ENCODE assay signal across 20 cellular contexts in the genomic region with DNA sequence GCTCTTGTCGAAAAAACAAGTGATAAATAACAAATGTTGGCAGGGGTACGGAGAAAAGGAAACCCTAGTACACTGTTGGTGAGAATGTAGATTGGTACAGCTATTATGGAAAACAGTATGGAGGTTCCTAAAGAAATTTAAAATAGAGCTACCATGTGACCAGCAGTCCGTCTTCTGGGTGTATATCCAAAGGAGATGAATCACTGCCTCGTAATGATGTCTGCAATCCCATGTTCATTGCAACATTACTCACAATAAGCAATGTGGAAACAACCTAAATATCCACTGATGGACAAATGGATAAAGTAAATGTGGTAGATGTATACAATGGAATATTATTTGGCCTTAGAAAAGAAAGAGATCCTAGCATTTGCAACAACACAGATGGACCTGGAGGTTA. TPM values are rescaled to one million over a fixed set of nuclear protein-coding genes. Genes with fewer than 3 reads are reported as not detected.
A peak's percentile ranks its signal among the peaks of the same experiment; 100 is the strongest.
DNase-seq lines count a peak whose midpoint lies in the region; ATAC-seq, FAIRE-seq and TF ChIP-seq lines count a peak whose summit lies in the region.
"Had no signal": no experiment of that assay in that cellular context is flagged by ENCODE, and none has a peak within 500 bp of the region (broad histone marks: within the 10 kb centered on the region; RNA-seq: fewer than 3 reads in every experiment).

No MANE protein-coding gene starts in this region.

- no peaks in the 10 kb centered on the region for H3K79me2 ChIP-seq in trophoblast cell (ENCODE audit: control insufficient read depth, insufficient read depth, low read length, poor library complexity)

- WGBS in trophoblast cell (ENCODE audit: extremely low coverage, insufficient coverage, insufficient read length): no CpG with 5 or more reads among the region's 4 CpGs

- H3K4me1 ChIP-seq in Panc1 (ENCODE audit: control insufficient read depth, insufficient read depth, low read length): no peaks in the 10 kb centered on the region
- H3K4me1 ChIP-seq in trophoblast cell (ENCODE audit: control insufficient read depth in 1 of 2, insufficient read depth in 2 of 2, low read length in 2 of 2): no peaks in the 10 kb centered on the region
- H3K4me1 ChIP-seq in SJCRH30: no peaks in the 10 kb centered on the region
- H3K4me1 ChIP-seq: BLaER1, neural progenitor cell, prostate gland had no signal

- no peak for TF ChIP-seq CTCF in Panc1 (IDR thresholded peaks at IDR 0.05)

- FAIRE-seq in H54 (lab: Jason Lieb, UNC) (peak; percentile 91), GM12892 (lab: Jason Lieb, UNC) (no peak)

- H3K4me3 ChIP-seq in Panc1 (ENCODE audit: low read depth in 2 of 2, low read length in 2 of 2) (no peak overlapping the region), trophoblast cell (ENCODE audit: low read depth, low read length) (no peak overlapping the region), SJCRH30 (no peak overlapping the region)
- H3K4me3 ChIP-seq: BLaER1, neural progenitor cell, prostate gland had no signal

- H2AFZ ChIP-seq in trophoblast cell (ENCODE audit: insufficient read depth, low read length, poor library complexity): no peak overlapping the region
- H2AFZ ChIP-seq: neural progenitor cell had no signal

- no peak overlapping the region for H3K4ac ChIP-seq in trophoblast cell (ENCODE audit: low read depth, low read length)

- POLR2A ChIA-PET in Panc1 (lab: Charles Lee): no interaction called here

- H3K9ac ChIP-seq in trophoblast cell (ENCODE audit: low read length): no peak overlapping the region
- H3K9ac ChIP-seq: BLaER1, neural progenitor cell had no signal

- no peak overlapping the region for H2AK5ac ChIP-seq in trophoblast cell (ENCODE audit: low read length)

- H3K18ac ChIP-seq in trophoblast cell (ENCODE audit: low read length): no peak overlapping the region

- H2BK5ac ChIP-seq in trophoblast cell (ENCODE audit: low read depth, low read length, poor library complexity): no peak overlapping the region

- no peak overlapping the region for H4K8ac ChIP-seq in trophoblast cell (ENCODE audit: low read depth, low read length)

- no peak overlapping the region for H4K12ac ChIP-seq in trophoblast cell (ENCODE audit: low read depth, low read length)

- H3K14ac ChIP-seq in trophoblast cell (ENCODE audit: low read length): no peak overlapping the region

- TF ChIP-seq POLR2A in H54 (IDR thresholded peaks at IDR 0.05; ENCODE audit: low read depth, low read length): no peak
- no peak for TF ChIP-seq POLR2A in GM12892 (IDR thresholded peaks at IDR 0.05; ENCODE audit: low read depth, low read length)

- H3K27me3 ChIP-seq in Panc1 (ENCODE audit: control insufficient read depth, insufficient read depth, low read length) (no peaks in the 10 kb centered on the region), trophoblast cell (ENCODE audit: insufficient read depth, low read length) (no peaks in the 10 kb centered on the region), SJCRH30 (peaks cover 3% of the 10 kb centered on the region; the same call in 1 of the 2 replicates)
- H3K27me3 ChIP-seq: BLaER1, neural progenitor cell had no signal

- H2BK120ac ChIP-seq in trophoblast cell (ENCODE audit: insufficient read depth, low read length, poor library complexity): no peak overlapping the region

- no peak overlapping the region for H4K91ac ChIP-seq in trophoblast cell (ENCODE audit: low read depth, low read length)

- no TSS peak for BruUV-seq in Panc1 (replicated peaks; lab: Mats Ljungman, UMichigan)

- no peak for ATAC-seq in Panc1
- ATAC-seq: activated T-helper 17 cell treated with anti-CD3 and anti-CD28 coated beads, Interleukin-2, amount 50 U/mL, for 72 hours; effector memory CD8-positive, alpha-beta T cell had no signal

- H3K36me3 ChIP-seq in Panc1 (ENCODE audit: control insufficient read depth, insufficient read depth, low read length) (no peaks in the 10 kb centered on the region), trophoblast cell (ENCODE audit: control insufficient read depth in 1 of 2, insufficient read depth in 2 of 2, low read length in 2 of 2) (no peaks in the 10 kb centered on the region), SJCRH30 (no peaks in the 10 kb centered on the region)
- H3K36me3 ChIP-seq: BLaER1, neural progenitor cell, prostate gland had no signal

- H3K23ac ChIP-seq in trophoblast cell (ENCODE audit: low read length): no peak overlapping the region

- DNase-seq in H54 (ENCODE audit: insufficient read length, low spot score) (no peak), Panc1 (ENCODE audit: low read depth, low spot score) (peak; percentile 22), epithelial cell of prostate (ENCODE audit: low read depth, low spot score) (peak; percentile 39), trophoblast cell (peak; percentile 19 to 80), SJCRH30 (no peak), MV-4-11 (lab: John Stamatoyannopoulos, UW) (no peak), DMS114 treated with DMSO at 0.1 percent for 48 hours (lab: John Stamatoyannopoulos, UW; ENCODE audit: unreplicated experiment) (no peak), GM12892 (ENCODE audit: insufficient read length) (no peak)
- DNase-seq: activated CD4-positive, alpha-beta T cell treated with anti-CD3 and anti-CD28 coated beads for 1 hour; cerebellar nuclear complex; effector memory CD8-positive, alpha-beta T cell; NCI-H1105; NCI-H69; stimulated activated CD4-positive, alpha-beta T cell treated with anti-CD3 and anti-CD28 coated beads, Interleukin-12 subunit alpha, Interleukin-12 subunit beta, amount 100 ng/mL, for 4 hours; T1000 had no signal

- in situ Hi-C loops in Panc1 (cut with HindIII; ENCODE audit: low pct_unique_long_range_greater_than_20kb, low sequenced_read_pairs): no loop called here

- H2BK12ac ChIP-seq in trophoblast cell (ENCODE audit: low read length): no peak overlapping the region

- intact Hi-C loops in Panc1 (cut with micrococcal nuclease; ENCODE audit: unreplicated experiment): no loop called here

- H3K4me2 ChIP-seq in trophoblast cell (ENCODE audit: low read length): no peak overlapping the region
- H3K4me2 ChIP-seq: BLaER1, neural progenitor cell had no signal

- H3K27ac ChIP-seq in Panc1 (ENCODE audit: low read length) (no peak overlapping the region), epithelial cell of prostate (no peak overlapping the region), trophoblast cell (ENCODE audit: low read depth, low read length) (no peak overlapping the region), SJCRH30 (no peak overlapping the region)
- H3K27ac ChIP-seq: BLaER1, neural progenitor cell, prostate gland had no signal

- CTCF ChIA-PET in Panc1 (lab: Charles Lee): no interaction called here

- no peaks in the 10 kb centered on the region for H3K9me3 ChIP-seq in Panc1 (ENCODE audit: control insufficient read depth, insufficient read depth, low read depth, low read length)
- H3K9me3 ChIP-seq in trophoblast cell (ENCODE audit: insufficient read depth, low read depth, low read length): no peaks in the 10 kb centered on the region
- H3K9me3 ChIP-seq in SJCRH30 (replicated peaks): no peaks in the 10 kb centered on the region
- H3K9me3 ChIP-seq: BLaER1, prostate gland had no signal

- H3K79me1 ChIP-seq in trophoblast cell (ENCODE audit: low read length): no peaks in the 10 kb centered on the region

RNA-seq across cellular contexts. Expression of gene SLC16A14, which starts 50.6 kb away (rescaled TPM):
- 3.2 TPM for total RNA-seq in Panc1 (2021; ENCODE audit: unreplicated experiment)
- polyA plus RNA-seq in Panc1 (2012; ENCODE audit: insufficient read length): 1.6 TPM
- polyA plus RNA-seq in trophoblast cell (2013): 0.10 TPM in 2 replicates
- not detected in 2 replicates for total RNA-seq in SJCRH30 (2014; rRNA removed; shearing (Covaris generic))
- 0.49 TPM for polyA plus RNA-seq in GM12892 (2012; ENCODE audit: missing spikeins)
- total RNA-seq: activated T-helper 17 cell treated with anti-CD3 and anti-CD28 coated beads, Interleukin-2, amount 50 U/mL, for 72 hours; SK-MEL-5 had no signal

Comparison
In these comparisons a context has a peak if more than half of its experiments do, and no peak if none do; other contexts are left out.
1. DNase-seq: peak in Panc1 (single experiment), epithelial cell of prostate (single experiment) and trophoblast cell (2 of 2); none in H54 (single experiment), SJCRH30 (0 of 2), MV-4-11 (single experiment), DMS114 treated with DMSO at 0.1 percent for 48 hours (single experiment) and GM12892 (single experiment).